Comparison of ENCODE assay signal across 31 cellular contexts in genomic region chr15:81335631-81336030, GRCh38. TPM values are rescaled to one million over a fixed set of nuclear protein-coding genes. Genes with fewer than 3 reads are reported as not detected.
"Had no signal": no experiment of that assay in that cellular context is flagged by ENCODE, and none has a peak within 500 bp of the region (broad histone marks: within the 10 kb centered on the region; RNA-seq: fewer than 3 reads in every experiment).

No MANE protein-coding gene starts in this region.

- H3K36me3 ChIP-seq: gastrocnemius medialis, heart left ventricle, stomach, tibial artery, upper lobe of left lung, uterus had no signal

- H3K9ac ChIP-seq: parathyroid adenoma had no signal

- H3K4me1 ChIP-seq: stomach, upper lobe of left lung had no signal

- H3K9me3 ChIP-seq: gastrocnemius medialis, heart left ventricle, neutrophil, stomach, tibial artery, upper lobe of left lung, uterus had no signal

- ATAC-seq: esophagus mucosa; gastrocnemius medialis; heart left ventricle; natural killer cell; sciatic nerve; stimulated activated effector memory CD8-positive, alpha-beta T cell treated with anti-CD3 and anti-CD28 coated beads, Interleukin-12 subunit alpha, Interleukin-12 subunit beta, amount 100 ng/mL, for 72 hours had no signal

- H3K79me2 ChIP-seq: parathyroid adenoma had no signal

- H3K4me3 ChIP-seq: dorsolateral prefrontal cortex, gastrocnemius medialis, heart left ventricle, stomach, tibial artery, upper lobe of left lung, uterus had no signal

- H2AFZ ChIP-seq: parathyroid adenoma had no signal

- H3K27ac ChIP-seq: dorsolateral prefrontal cortex, epithelial cell of prostate, gastrocnemius medialis, heart left ventricle, neutrophil, parathyroid adenoma, stomach, tibial artery, upper lobe of left lung, uterus had no signal

- H3K27me3 ChIP-seq: dorsolateral prefrontal cortex, gastrocnemius medialis, heart left ventricle, neutrophil, stomach, tibial artery, upper lobe of left lung, uterus had no signal

- DNase-seq: caudate nucleus; cerebellar nuclear complex; dorsolateral prefrontal cortex; effector CD4-positive, alpha-beta T cell; foreskin fibroblast; gastrocnemius medialis; heart left ventricle; hippocampal formation; left cardiac atrium; mesendoderm; natural killer cell; stimulated activated CD4-positive, alpha-beta T cell treated with anti-CD3 and anti-CD28 coated beads, Interleukin-2, amount 100 ng/mL, for 24 hours; stimulated activated CD4-positive, alpha-beta T cell treated with anti-CD3 and anti-CD28 coated beads, Interleukin-4, amount 100 ng/mL, for 24 hours; stimulated activated naive CD4-positive, alpha-beta T cell treated with Interleukin-2 at 50 U/mL for 16 hours; stomach; tibial artery; upper lobe of left lung; uterus had no signal

RNA-seq across cellular contexts. Expression of gene TMC3, which starts 38.4 kb away (rescaled TPM):
- total RNA-seq: esophagus mucosa, gastrocnemius medialis, kidney epithelial cell, left cardiac atrium, liver, lung microvascular endothelial cell, mononuclear cell, natural killer cell, skeletal muscle tissue, subcutaneous adipose tissue, upper lobe of left lung had no signal
- polyA plus RNA-seq: heart left ventricle, neural cell had no signal
